14 cellular contexts compared by ENCODE assay signal in the genomic region with DNA sequence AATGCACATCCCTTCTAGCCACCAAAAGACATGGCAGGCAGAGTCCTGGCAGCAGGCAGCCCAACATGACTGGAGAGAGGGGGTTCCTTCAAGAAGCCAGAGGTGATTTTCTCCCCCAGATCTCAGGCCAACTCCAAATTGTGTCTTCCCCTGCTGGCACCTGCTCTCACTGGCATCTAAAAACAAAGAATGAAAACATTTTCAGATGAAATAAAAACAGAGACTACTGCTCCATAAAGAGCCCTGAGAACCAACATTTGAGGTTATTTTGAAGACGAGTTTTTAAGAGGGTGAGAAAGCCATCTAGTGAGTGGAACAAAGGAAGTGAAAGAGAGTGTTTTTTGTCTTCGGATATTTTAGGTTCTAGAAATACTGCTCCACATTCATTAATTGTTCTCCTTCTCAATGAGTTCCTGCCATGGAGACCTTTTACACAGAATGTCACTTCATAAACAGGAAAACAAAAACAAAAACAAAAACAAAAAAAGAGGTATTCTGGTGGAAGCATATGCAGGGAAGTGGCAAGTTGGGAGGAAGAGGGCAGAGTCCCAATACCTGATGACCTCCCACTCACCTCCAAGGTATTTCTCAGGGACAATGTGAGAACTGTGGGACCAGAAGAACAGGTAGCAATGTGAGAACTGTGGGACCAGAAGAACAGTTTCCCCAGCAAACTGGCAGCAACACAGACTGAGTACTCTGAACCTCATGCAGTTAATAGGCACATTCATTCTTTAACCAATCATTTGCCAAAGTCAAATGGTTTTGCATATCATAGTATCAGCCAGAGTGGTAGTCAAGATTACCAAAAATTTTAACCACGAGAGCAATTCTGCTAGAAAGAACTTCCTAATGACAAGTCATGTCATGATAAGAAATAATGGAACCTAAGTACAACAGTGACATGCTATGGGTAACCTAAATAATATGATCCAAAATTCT. TPM values are rescaled to one million over a fixed set of nuclear protein-coding genes. Genes with fewer than 3 reads are reported as not detected.
DNase-seq lines count a peak whose midpoint lies in the region; ATAC-seq and TF ChIP-seq lines count a peak whose summit lies in the region.
"Had no signal": no experiment of that assay in that cellular context is flagged by ENCODE, and none has a peak within 500 bp of the region (broad histone marks: within the 10 kb centered on the region; RNA-seq: fewer than 3 reads in every experiment).

No MANE protein-coding gene starts in this region.

- peaks cover 16% of the 10 kb centered on the region for H3K36me3 Mint-ChIP-seq in activated CD4-positive, alpha-beta T cell treated with anti-CD3 and anti-CD28 coated beads for 36 hours (ENCODE audit: low read depth)
- H3K36me3 Mint-ChIP-seq in activated T-helper 1 cell treated with anti-CD3 and anti-CD28 coated beads, Interleukin-12 subunit alpha, Interleukin-12 subunit beta, Interleukin-2, Interleukin-4 antibody, amounts not matched to agents 30 ng/mL and 10 ng/mL and 1 ng/mL, durations not matched to agents 14 hours and 24 hours and 36 hours (ENCODE audit: low read depth) = peaks cover 33% of the 10 kb centered on the region
- H3K36me3 Mint-ChIP-seq in Caco-2 (ENCODE audit: insufficient read depth, unreplicated experiment) = peaks cover 2% of the 10 kb centered on the region

- peak overlapping the region; percentile 81 for H3K4me2 ChIP-seq in KMS-11

- H3K9me3 ChIP-seq in spleen = no peaks in the 10 kb centered on the region
- H3K9me3 ChIP-seq in Caco-2 = no peaks in the 10 kb centered on the region
- H3K9me3 ChIP-seq in vagina = no peaks in the 10 kb centered on the region
- H3K9me3 ChIP-seq: right lobe of liver had no signal

- H3K27me3 Mint-ChIP-seq in activated CD4-positive, alpha-beta T cell treated with anti-CD3 and anti-CD28 coated beads for 36 hours = no peaks in the 10 kb centered on the region
- no peaks in the 10 kb centered on the region for H3K27me3 Mint-ChIP-seq in activated T-helper 1 cell treated with anti-CD3 and anti-CD28 coated beads, Interleukin-12 subunit alpha, Interleukin-12 subunit beta, Interleukin-2, Interleukin-4 antibody, amounts not matched to agents 30 ng/mL and 10 ng/mL and 1 ng/mL, durations not matched to agents 14 hours and 24 hours and 36 hours (ENCODE audit: insufficient read depth)
- H3K27me3 Mint-ChIP-seq in Caco-2 (ENCODE audit: insufficient read depth, unreplicated experiment) = no peaks in the 10 kb centered on the region

- CTCF ChIA-PET in activated CD4-positive, alpha-beta T cell treated with anti-CD3 and anti-CD28 coated beads for 36 hours (lab: Charles Lee) = interaction anchor here (0.8 to 2.6 kb wide), 6 partner anchors 30 to 305 kb away, joined by 3 to 13 read pairs (median 4); no protein-coding TSS in a partner anchor
- CTCF ChIA-PET in Caco-2 (lab: Charles Lee) = no interaction called here

- POLR2A ChIA-PET in activated CD4-positive, alpha-beta T cell treated with anti-CD3 and anti-CD28 coated beads for 36 hours (lab: Charles Lee) = interaction anchor here (0.9 to 1.4 kb wide), 5 partner anchors 29 to 314 kb away, joined by 3 to 5 read pairs (median 3); partner anchors contain the start of genes NCDN and SFPQ
- POLR2A ChIA-PET in Caco-2 (lab: Charles Lee) = no interaction called here

- peaks cover 60% of the 10 kb centered on the region for H3K4me1 Mint-ChIP-seq in activated CD4-positive, alpha-beta T cell treated with anti-CD3 and anti-CD28 coated beads for 36 hours
- H3K4me1 Mint-ChIP-seq in activated T-helper 1 cell treated with anti-CD3 and anti-CD28 coated beads, Interleukin-12 subunit alpha, Interleukin-12 subunit beta, Interleukin-2, Interleukin-4 antibody, amounts not matched to agents 30 ng/mL and 10 ng/mL and 1 ng/mL, durations not matched to agents 14 hours and 24 hours and 36 hours (ENCODE audit: low read depth) = peaks cover 72% of the 10 kb centered on the region
- peaks cover 7% of the 10 kb centered on the region for H3K4me1 Mint-ChIP-seq in Caco-2 (ENCODE audit: low read depth, unreplicated experiment)

- intact Hi-C loops in activated CD4-positive, alpha-beta T cell treated with anti-CD3 and anti-CD28 coated beads for 36 hours (cut with DNase I, micrococcal nuclease) = loop anchor here (1.0 to 5.0 kb wide), 5 partner anchors 32 to 55 kb away; partner anchors contain the start of genes KIAA0319L (in 2 of the 2) and NCDN (in 2 of the 2)
- intact Hi-C loops in activated T-helper 1 cell treated with anti-CD3 and anti-CD28 coated beads, Interleukin-12 subunit alpha, Interleukin-12 subunit beta, Interleukin-2, Interleukin-4 antibody, amounts not matched to agents 30 ng/mL and 10 ng/mL and 1 ng/mL, durations not matched to agents 14 hours and 24 hours and 36 hours (cut with micrococcal nuclease) = loop anchor here (1.0 to 5.0 kb wide), 7 partner anchors 8 to 315 kb away; partner anchors contain the start of genes KIAA0319L, NCDN and SFPQ
- intact Hi-C loops in spleen (cut with DNase I; ENCODE audit: low total_unique reads) = no loop called here
- intact Hi-C loops in Caco-2 (cut with micrococcal nuclease; ENCODE audit: unreplicated experiment) = no loop called here
- intact Hi-C loops in vagina (cut with DNase I) = no loop called here

- H2AFZ ChIP-seq in KMS-11 (ENCODE audit: low read depth) = peak overlapping the region; percentile 14; the same call in 1 of the 2 replicates

- peak; percentile 10 for DNase-seq in activated CD4-positive, alpha-beta T cell treated with anti-CD3 and anti-CD28 coated beads for 36 hours
- DNase-seq in activated CD4-positive, alpha-beta T cell treated with anti-CD3 and anti-CD28 coated beads for 48 hours = no peak
- DNase-seq in activated T-helper 1 cell treated with anti-CD3 and anti-CD28 coated beads, Interleukin-12 subunit alpha, Interleukin-12 subunit beta, Interleukin-2, Interleukin-4 antibody, amounts not matched to agents 30 ng/mL and 10 ng/mL and 1 ng/mL, durations not matched to agents 14 hours and 24 hours and 36 hours (ENCODE audit: low spot score) = peak; percentile 4
- DNase-seq in spleen (no peak), Caco-2 (no peak), NCI-H2196 (lab: John Stamatoyannopoulos, UW; ENCODE audit: unreplicated experiment) (no peak), vagina (ENCODE audit: extremely low spot score in 2 of 2) (no peak)
- DNase-seq: activated CD4-positive, alpha-beta T cell treated with anti-CD3 and anti-CD28 coated beads for 1 hour; foreskin fibroblast; NCI-H1436; right lobe of liver had no signal

- TF ChIP-seq POLR2A in spleen (IDR thresholded peaks at IDR 0.05) (no peak), vagina (IDR thresholded peaks at IDR 0.05) (no peak)

- peak overlapping the region; percentile 95 for H3K27ac ChIP-seq in KMS-11
- peak overlapping the region in 7 of 8 donors; percentile 52 to 81 (median 68) for H3K27ac ChIP-seq in spleen
- no peak overlapping the region for H3K27ac ChIP-seq in vagina
- H3K27ac ChIP-seq: cardiac muscle cell, right lobe of liver had no signal

- BruUV-seq in Caco-2 (replicated peaks; lab: Mats Ljungman, UMichigan) = no TSS peak

- WGBS in spleen, 5 donors = 47 to 62% (median 55%) methylated on average over 3 of the region's 3 CpGs

- H3K4me1 ChIP-seq in KMS-11 (ENCODE audit: low read depth, poor library complexity, severe bottlenecking) = peaks cover 60% of the 10 kb centered on the region
- peaks cover 0 to 50% (median 31%) of the 10 kb centered on the region in 6 donors for H3K4me1 ChIP-seq in spleen
- H3K4me1 ChIP-seq in Caco-2 = no peaks in the 10 kb centered on the region
- peaks cover 38% of the 10 kb centered on the region for H3K4me1 ChIP-seq in vagina

- peak overlapping the region; percentile 67 for H3K9ac ChIP-seq in KMS-11

- no peak for ATAC-seq in activated CD4-positive, alpha-beta T cell treated with anti-CD3 and anti-CD28 coated beads for 36 hours

- TF ChIP-seq CTCF in KMS-11 (conservative IDR thresholded peaks at IDR 0.05; ENCODE audit: low read depth, low read length) = no peak
- no peak for TF ChIP-seq CTCF in spleen (IDR thresholded peaks at IDR 0.05 in 8 of 11, conservative IDR thresholded peaks at IDR 0.05 in 3 of 11)
- no peak for TF ChIP-seq CTCF in Caco-2 (IDR thresholded peaks at IDR 0.05; ENCODE audit: insufficient read depth in 1 of 2, low read depth in 1 of 2, low read length in 1 of 2, severe bottlenecking in 1 of 2, unreplicated experiment in 1 of 2)
- TF ChIP-seq CTCF in vagina (IDR thresholded peaks at IDR 0.05) = no peak

- H3K27me3 ChIP-seq in KMS-11 (ENCODE audit: insufficient read depth, low read depth) (no peaks in the 10 kb centered on the region), spleen (replicated peaks in 1 of 7) (no peaks in the 10 kb centered on the region), Caco-2 (replicated peaks; ENCODE audit: control insufficient read depth, insufficient read depth, low read length) (no peaks in the 10 kb centered on the region), vagina (no peaks in the 10 kb centered on the region)
- H3K27me3 ChIP-seq: cardiac muscle cell, right lobe of liver had no signal

- peaks cover 27% of the 10 kb centered on the region for H3K79me2 ChIP-seq in KMS-11 (ENCODE audit: insufficient read depth, low read depth)

- no peaks in the 10 kb centered on the region for H4K20me1 ChIP-seq in KMS-11 (ENCODE audit: insufficient read depth)

- peak overlapping the region; percentile 26 for H3K4me3 Mint-ChIP-seq in activated CD4-positive, alpha-beta T cell treated with anti-CD3 and anti-CD28 coated beads for 36 hours
- peak overlapping the region; percentile 69 for H3K4me3 Mint-ChIP-seq in activated T-helper 1 cell treated with anti-CD3 and anti-CD28 coated beads, Interleukin-12 subunit alpha, Interleukin-12 subunit beta, Interleukin-2, Interleukin-4 antibody, amounts not matched to agents 30 ng/mL and 10 ng/mL and 1 ng/mL, durations not matched to agents 14 hours and 24 hours and 36 hours
- H3K4me3 Mint-ChIP-seq in Caco-2 (ENCODE audit: unreplicated experiment) = no peak overlapping the region

- H3K4me3 ChIP-seq in KMS-11 (IDR thresholded peaks at IDR 0.05; ENCODE audit: insufficient read depth, low read depth, low read length) (peak overlapping the region; percentile 91), spleen (no peak overlapping the region), Caco-2 (ENCODE audit: low read depth, low read length) (no peak overlapping the region), vagina (no peak overlapping the region)
- H3K4me3 ChIP-seq: cardiac muscle cell, lung, right lobe of liver had no signal

- H3K36me3 ChIP-seq in KMS-11 (ENCODE audit: insufficient read depth) (no peaks in the 10 kb centered on the region), spleen (peaks cover 0 to 33% (median 15%) of the 10 kb centered on the region in 6 donors), Caco-2 (ENCODE audit: control insufficient read depth, insufficient read depth, low read length) (no peaks in the 10 kb centered on the region; the same call in 1 of the 2 replicates), vagina (no peaks in the 10 kb centered on the region)

- H3K9me3 Mint-ChIP-seq in activated CD4-positive, alpha-beta T cell treated with anti-CD3 and anti-CD28 coated beads for 36 hours (ENCODE audit: low read depth) = no peaks in the 10 kb centered on the region
- H3K9me3 Mint-ChIP-seq in activated T-helper 1 cell treated with anti-CD3 and anti-CD28 coated beads, Interleukin-12 subunit alpha, Interleukin-12 subunit beta, Interleukin-2, Interleukin-4 antibody, amounts not matched to agents 30 ng/mL and 10 ng/mL and 1 ng/mL, durations not matched to agents 14 hours and 24 hours and 36 hours = peaks cover 4% of the 10 kb centered on the region
- no peaks in the 10 kb centered on the region for H3K9me3 Mint-ChIP-seq in Caco-2 (ENCODE audit: unreplicated experiment)

- peak overlapping the region; percentile 81 for H3K27ac Mint-ChIP-seq in activated CD4-positive, alpha-beta T cell treated with anti-CD3 and anti-CD28 coated beads for 36 hours
- peak overlapping the region; percentile 94 for H3K27ac Mint-ChIP-seq in activated T-helper 1 cell treated with anti-CD3 and anti-CD28 coated beads, Interleukin-12 subunit alpha, Interleukin-12 subunit beta, Interleukin-2, Interleukin-4 antibody, amounts not matched to agents 30 ng/mL and 10 ng/mL and 1 ng/mL, durations not matched to agents 14 hours and 24 hours and 36 hours
- H3K27ac Mint-ChIP-seq in Caco-2 (ENCODE audit: unreplicated experiment) = no peak overlapping the region

RNA-seq across cellular contexts. Expression of gene KIAA0319L, which starts 50.0 kb away (rescaled TPM):
- 10 to 100 TPM; 26.5 to 28.1 TPM for total RNA-seq in activated CD4-positive, alpha-beta T cell treated with anti-CD3 and anti-CD28 coated beads for 36 hours
- 42.5 and 43.6 TPM in 2 replicates for total RNA-seq in activated T-helper 1 cell treated with anti-CD3 and anti-CD28 coated beads, Interleukin-12 subunit alpha, Interleukin-12 subunit beta, Interleukin-2, Interleukin-4 antibody, amounts not matched to agents 30 ng/mL and 10 ng/mL and 1 ng/mL, durations not matched to agents 14 hours and 24 hours and 36 hours
- total RNA-seq in spleen (100 to 1,000 TPM in 1 of 7 donors, 10 to 100 TPM in 6; 52.2 to 103 (median 68.9) TPM), Caco-2 (2022) (39.9 and 40.2 TPM in 2 replicates), vagina (50.6 TPM)
- polyA plus RNA-seq in spleen = 10 to 100 TPM; 10.5 to 18.5 (median 14.9) TPM

RNA-seq across cellular contexts. Expression of gene NCDN, which starts 50.4 kb away (rescaled TPM):
- 10 to 100 TPM; 21.1 to 23.4 TPM for total RNA-seq in activated CD4-positive, alpha-beta T cell treated with anti-CD3 and anti-CD28 coated beads for 36 hours
- total RNA-seq in activated T-helper 1 cell treated with anti-CD3 and anti-CD28 coated beads, Interleukin-12 subunit alpha, Interleukin-12 subunit beta, Interleukin-2, Interleukin-4 antibody, amounts not matched to agents 30 ng/mL and 10 ng/mL and 1 ng/mL, durations not matched to agents 14 hours and 24 hours and 36 hours = 43.8 and 45.1 TPM in 2 replicates
- total RNA-seq in spleen = 10 to 100 TPM; 13.5 to 19.1 (median 17.4) TPM
- polyA plus RNA-seq in spleen = 1 to 10 TPM; 4.2 to 9.3 (median 5.0) TPM
- 12.8 and 14.1 TPM in 2 replicates for total RNA-seq in Caco-2 (2022)
- 24.8 TPM for total RNA-seq in vagina

Comparison
In these comparisons a context has a peak if more than half of its experiments do, and no peak if none do; other contexts are left out.
1. DNase-seq: peak in activated CD4-positive, alpha-beta T cell treated with anti-CD3 and anti-CD28 coated beads for 36 hours (single experiment) and activated T-helper 1 cell treated with anti-CD3 and anti-CD28 coated beads, Interleukin-12 subunit alpha, Interleukin-12 subunit beta, Interleukin-2, Interleukin-4 antibody, amounts not matched to agents 30 ng/mL and 10 ng/mL and 1 ng/mL, durations not matched to agents 14 hours and 24 hours and 36 hours (single experiment); none in activated CD4-positive, alpha-beta T cell treated with anti-CD3 and anti-CD28 coated beads for 48 hours (single experiment), spleen (single experiment), Caco-2 (0 of 2), NCI-H2196 (single experiment) and vagina (0 of 2).
2. intact Hi-C loops: an anchor here in activated CD4-positive, alpha-beta T cell treated with anti-CD3 and anti-CD28 coated beads for 36 hours (1.0 to 5.0 kb wide) and activated T-helper 1 cell treated with anti-CD3 and anti-CD28 coated beads, Interleukin-12 subunit alpha, Interleukin-12 subunit beta, Interleukin-2, Interleukin-4 antibody, amounts not matched to agents 30 ng/mL and 10 ng/mL and 1 ng/mL, durations not matched to agents 14 hours and 24 hours and 36 hours (1.0 to 5.0 kb wide); none called in spleen, Caco-2 and vagina.